ENCODE assay signal across 12 cellular contexts in the genomic region with DNA sequence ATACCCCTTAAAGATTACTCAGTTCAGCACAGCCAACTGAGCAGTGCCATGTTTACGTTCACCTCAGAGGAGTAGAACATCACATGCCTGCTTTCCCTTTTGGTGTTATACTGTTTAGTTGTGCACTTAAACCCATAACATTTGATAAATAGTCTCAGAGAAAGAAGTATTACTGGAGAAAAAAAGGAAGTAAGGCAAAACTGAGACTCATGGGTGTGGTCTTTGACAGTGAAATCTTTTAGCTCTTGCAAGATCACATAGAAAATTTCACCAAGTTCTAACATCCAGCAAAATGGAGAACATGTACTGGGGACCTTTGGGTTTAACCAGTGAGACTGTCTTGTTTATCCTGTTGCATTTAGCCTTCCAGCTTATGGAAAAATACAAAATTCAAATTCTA. TPM values are rescaled to one million over a fixed set of nuclear protein-coding genes. Genes with fewer than 3 reads are reported as not detected.
DNase-seq lines count a peak whose midpoint lies in the region; ATAC-seq, FAIRE-seq and TF ChIP-seq lines count a peak whose summit lies in the region.
"Had no signal": no experiment of that assay in that cellular context is flagged by ENCODE, and none has a peak within 500 bp of the region (broad histone marks: within the 10 kb centered on the region; RNA-seq: fewer than 3 reads in every experiment).

No MANE protein-coding gene starts in this region.

- H3K4me3 ChIP-seq in HepG2 (replicated peaks in 1 of 3; ENCODE audit: insufficient read depth in 1 of 3, low read depth in 2 of 3, low read length in 3 of 3) (no peak overlapping the region), right lobe of liver (no peak overlapping the region), Karpas-422 (ENCODE audit: low read length) (no peak overlapping the region), GM12878 (peak overlapping the region; percentile 35; the same call in 1 of the 2 replicates)
- H3K4me3 ChIP-seq: vagina had no signal

- H3K27me3 ChIP-seq in HepG2 (ENCODE audit: control insufficient read depth in 1 of 2, insufficient read depth in 2 of 2, low read length in 2 of 2), result peaks cover 0 to 3% of the 10 kb centered on the region in 2 experiments; a peak in 1 of 5 replicates
- H3K27me3 ChIP-seq in right lobe of liver, result no peaks in the 10 kb centered on the region
- no peaks in the 10 kb centered on the region for H3K27me3 ChIP-seq in Karpas-422 (ENCODE audit: low read length)
- no peaks in the 10 kb centered on the region for H3K27me3 ChIP-seq in GM12878 (replicated peaks in 1 of 2; ENCODE audit: control insufficient read depth in 2 of 2, insufficient read depth in 2 of 2, low read length in 1 of 2)
- H3K27me3 ChIP-seq: vagina had no signal

- no peaks in the 10 kb centered on the region for H3K9me2 ChIP-seq in Karpas-422 (replicated peaks; ENCODE audit: insufficient read depth, low read length)

- ATAC-seq in HepG2 (no peak), right lobe of liver (no peak), GM12878 (peak; percentile 32), GM19023 (IDR thresholded peaks at IDR 0.05; ENCODE audit: unreplicated experiment) (no peak), HG03442 (IDR thresholded peaks at IDR 0.05; ENCODE audit: unreplicated experiment) (no peak)

- SMC1A ChIA-PET in GM12878 (lab: Charles Lee; ENCODE audit: uncharacterized antibody, unreplicated experiment), result interaction anchor here (0.7 to 4.4 kb wide), 21 partner anchors 9 to 102 kb away, joined by 3 to 27 read pairs (median 4); no protein-coding TSS in a partner anchor

- H4K20me1 ChIP-seq in HepG2 (ENCODE audit: insufficient read depth, low read length), result peaks cover 15% of the 10 kb centered on the region; the same call in 1 of the 2 replicates
- peaks cover 7% of the 10 kb centered on the region; the same call in 1 of the 2 replicates for H4K20me1 ChIP-seq in Karpas-422 (ENCODE audit: insufficient read depth, low read depth, low read length)
- H4K20me1 ChIP-seq in GM12878 (ENCODE audit: control insufficient read depth, insufficient read depth), result no peaks in the 10 kb centered on the region

- TF ChIP-seq EP300 in HepG2 (IDR thresholded peaks at IDR 0.05; ENCODE audit: low read depth in 2 of 2, low read length in 2 of 2) (no peak), HepG2 (CRISPR knock-in tag; IDR thresholded peaks at IDR 0.05; ENCODE audit: borderline replicate concordance) (no peak), GM12878 (IDR thresholded peaks at IDR 0.05; ENCODE audit: borderline replicate concordance in 1 of 2, control insufficient read depth in 1 of 2, low read depth in 2 of 2, low read length in 2 of 2) (no peak)

- TF ChIP-seq CTCF in HepG2 (CRISPR knock-in tag; IDR thresholded peaks at IDR 0.05) (no peak), right lobe of liver (IDR thresholded peaks at IDR 0.05) (no peak), GM12878 (IDR thresholded peaks at IDR 0.05 in 2 of 3, conservative IDR thresholded peaks at IDR 0.05 in 1 of 3; ENCODE audit: control insufficient read depth in 2 of 3, extremely low read depth in 1 of 3, insufficient read depth in 1 of 3, low read depth in 3 of 3, low read length in 3 of 3) (no peak)

- BruUV-seq in HepG2 (replicated peaks; lab: Mats Ljungman, UMichigan) (no TSS peak), GM12878 (replicated peaks; lab: Mats Ljungman, UMichigan) (no TSS peak)

- WGBS in HepG2 (ENCODE audit: low lambda C conversion rate), result 100% methylated on average over 1 of the region's 1 CpG
- WGBS in right lobe of liver (ENCODE audit: insufficient coverage, low coverage, low lambda C conversion rate, missing lambda C conversion rate), result 53% methylated on average over 1 of the region's 1 CpG
- WGBS in GM12878 (ENCODE audit: insufficient coverage, insufficient replicate concordance, low lambda C conversion rate, missing lambda C conversion rate), result 4% methylated on average over 1 of the region's 1 CpG

- FAIRE-seq in HepG2 (lab: Jason Lieb, UNC), result no peak
- FAIRE-seq in GM12878 (lab: Jason Lieb, UNC), result no peak

- DNase-seq in HepG2 (ENCODE audit: low spot score) (no peak), right lobe of liver (no peak), Karpas-422 (peak; percentile 59), GM12878 (ENCODE audit: low read depth, low spot score) (no peak), inferior parietal cortex (ENCODE audit: extremely low spot score) (no peak), DMS 273 treated with DMSO at 0.1 percent for 48 hours (lab: John Stamatoyannopoulos, UW) (no peak)
- DNase-seq: GOT3, NCI-H510A treated with DMSO at 0.1 percent for 48 hours had no signal

- intact Hi-C loops in HepG2 (cut with micrococcal nuclease; ENCODE audit: unreplicated experiment), result no loop called here
- intact Hi-C loops in right lobe of liver (cut with DNase I), result no loop called here
- intact Hi-C loops in GM12878 (cut with micrococcal nuclease; ENCODE audit: unreplicated experiment), result loop anchor here (1.0 to 10.0 kb wide), 8 partner anchors 64 to 1271 kb away; partner anchors contain the start of genes IFIH1 and PSMD14

- H3K79me2 ChIP-seq in HepG2 (ENCODE audit: insufficient read depth, low read length), result peaks cover 74% of the 10 kb centered on the region
- H3K79me2 ChIP-seq in Karpas-422 (ENCODE audit: low read length), result peaks cover 100% of the 10 kb centered on the region
- peaks cover 88% of the 10 kb centered on the region for H3K79me2 ChIP-seq in GM12878 (ENCODE audit: control insufficient read depth, insufficient read depth, low read length)

- in situ Hi-C loops in HepG2 (cut with HindIII; ENCODE audit: extremely low pct_ligation_motif_present, low pct_unique_long_range_greater_than_20kb) (no loop called here), GM12878 (cut with MboI) (no loop called here)

- peaks cover 5 to 17% of the 10 kb centered on the region in 2 experiments; a peak in 4 of 5 replicates for H3K36me3 ChIP-seq in HepG2 (replicated peaks in 1 of 2; ENCODE audit: control insufficient read depth in 1 of 2, insufficient read depth in 2 of 2, low read length in 2 of 2)
- H3K36me3 ChIP-seq in right lobe of liver, result peaks cover 0 to 13% (median 5%) of the 10 kb centered on the region in 4 donors
- peaks cover 73% of the 10 kb centered on the region for H3K36me3 ChIP-seq in Karpas-422 (ENCODE audit: insufficient read depth, low read length)
- peaks cover 0 to 12% of the 10 kb centered on the region in 2 experiments; a peak in 2 of 4 replicates for H3K36me3 ChIP-seq in GM12878 (ENCODE audit: control insufficient read depth in 2 of 2, insufficient read depth in 2 of 2, low read length in 1 of 2)

- H2AFZ ChIP-seq in HepG2 (ENCODE audit: low read length), result no peak overlapping the region
- no peak overlapping the region for H2AFZ ChIP-seq in Karpas-422 (ENCODE audit: low read length)
- no peak overlapping the region for H2AFZ ChIP-seq in GM12878 (ENCODE audit: control insufficient read depth, low read depth, low read length)

- H3K9ac ChIP-seq in HepG2 (ENCODE audit: insufficient read depth, low read depth, low read length) (no peak overlapping the region), Karpas-422 (ENCODE audit: low read length) (no peak overlapping the region), GM12878 (ENCODE audit: control insufficient read depth, insufficient read depth, low read length) (peak overlapping the region; percentile 30; the same call in 1 of the 2 replicates)

- H3K4me1 ChIP-seq in HepG2 (ENCODE audit: insufficient read depth, low read length), result peaks cover 89% of the 10 kb centered on the region
- H3K4me1 ChIP-seq in right lobe of liver, result peaks cover 0 to 62% (median 17%) of the 10 kb centered on the region in 4 donors
- H3K4me1 ChIP-seq in Karpas-422 (ENCODE audit: low read length), result peaks cover 100% of the 10 kb centered on the region
- H3K4me1 ChIP-seq in GM12878 (ENCODE audit: control insufficient read depth, insufficient read depth, low read length), result peaks cover 53% of the 10 kb centered on the region

- RAD21 ChIA-PET in GM12878 (lab: Charles Lee; ENCODE audit: unreplicated experiment), result interaction anchor here (0.6 to 2.3 kb wide), 14 partner anchors 9 to 102 kb away, joined by 3 to 13 read pairs (median 4); no protein-coding TSS in a partner anchor

- TF ChIP-seq POLR2A in HepG2 (IDR thresholded peaks at IDR 0.05; ENCODE audit: insufficient read depth in 1 of 2, low read depth in 2 of 2, low read length in 2 of 2), result no peak
- no peak for TF ChIP-seq POLR2A in right lobe of liver (IDR thresholded peaks at IDR 0.05)
- no peak for TF ChIP-seq POLR2A in GM12878 (IDR thresholded peaks at IDR 0.05; ENCODE audit: low read depth, low read length)

- POLR2A ChIA-PET in HepG2 (lab: Yijun Ruan, JAX), result no interaction called here
- POLR2A ChIA-PET in GM12878 (lab: Charles Lee), result interaction anchor here (0.7 to 1.5 kb wide), 4 partner anchors 26 to 36 kb away, joined by 3 to 7 read pairs (median 4); no protein-coding TSS in a partner anchor

- no peak overlapping the region for H3K27ac ChIP-seq in HepG2 (ENCODE audit: extremely low read length, insufficient read depth, low read length)
- peak overlapping the region in 1 of 3 donors; percentile 7 for H3K27ac ChIP-seq in right lobe of liver
- peak overlapping the region; percentile 53 for H3K27ac ChIP-seq in Karpas-422 (ENCODE audit: low read length)
- H3K27ac ChIP-seq in GM12878 (ENCODE audit: control insufficient read depth, insufficient read depth), result peak overlapping the region; percentile 89
- H3K27ac ChIP-seq: C4-2B, vagina had no signal

- H3K9me3 ChIP-seq in HepG2 (ENCODE audit: low read length) (no peaks in the 10 kb centered on the region), right lobe of liver (no peaks in the 10 kb centered on the region), Karpas-422 (ENCODE audit: low read length) (no peaks in the 10 kb centered on the region), GM12878 (replicated peaks; ENCODE audit: control insufficient read depth, insufficient read depth, low read length) (peaks cover 5% of the 10 kb centered on the region; the same call in 2 of the 3 replicates)
- H3K9me3 ChIP-seq: vagina had no signal

- CTCF ChIA-PET in HepG2 (lab: Yijun Ruan, JAX; ENCODE audit: low intra/inter-chr PET ratio, low total read pairs), result no interaction called here
- CTCF ChIA-PET in GM12878 (lab: Yijun Ruan, JAX), result interaction anchor here (1.6 kb wide), 2 partner anchors 57 to 102 kb away, joined by 5 to 6 read pairs; no protein-coding TSS in a partner anchor

- H3K4me2 ChIP-seq in HepG2 (ENCODE audit: low read depth, low read length) (no peak overlapping the region), Karpas-422 (ENCODE audit: low read depth, low read length, poor library complexity, severe bottlenecking) (peak overlapping the region; percentile 12), GM12878 (ENCODE audit: control insufficient read depth, insufficient read depth) (peak overlapping the region; percentile 86)

- TF ChIP-seq RAD21 in HepG2 (CRISPR knock-in tag; IDR thresholded peaks at IDR 0.05) (no peak), GM12878 (IDR thresholded peaks at IDR 0.05; ENCODE audit: insufficient read depth, low read depth, low read length) (no peak)

RNA-seq across cellular contexts. Expression of gene TANK, which starts 5.6 kb away (rescaled TPM):
- total RNA-seq in HepG2 (2016; rRNA removed; fragmentation: Illumina TruSeq; extraction: Trizol), result 96.0 and 96.1 TPM in 2 replicates
- total RNA-seq in HepG2 (2016; cell fraction: cytosol; rRNA removed; fragmentation: Illumina TruSeq; extraction: Trizol; ENCODE audit: low read depth), result 65.4 and 82.9 TPM in 2 replicates
- 99.7 and 101 TPM in 2 replicates for total RNA-seq in HepG2 (2016; cell fraction: insoluble cytoplasmic fraction; rRNA removed; fragmentation: Illumina TruSeq; extraction: Trizol)
- 65.8 and 69.1 TPM in 2 replicates for total RNA-seq in HepG2 (2016; cell fraction: membrane; rRNA removed; fragmentation: Illumina TruSeq; extraction: Trizol)
- total RNA-seq in HepG2 (2016; cell fraction: nucleus; rRNA removed; fragmentation: Illumina TruSeq; extraction: Trizol), result 205 and 214 TPM in 2 replicates
- 66.9 and 67.0 TPM in 2 replicates for polyA plus RNA-seq in HepG2 (2011; rRNA removed)
- 27.9 and 40.9 TPM in 2 replicates for polyA plus RNA-seq in HepG2 (2011; cell fraction: cytosol; rRNA removed)
- polyA plus RNA-seq in HepG2 (2011; cell fraction: nucleus; rRNA removed), result 64.3 and 75.4 TPM in 2 replicates
- polyA plus RNA-seq in HepG2 (2012), result 107 and 108 TPM in 2 replicates
- polyA plus RNA-seq in HepG2 (2016; cell fraction: cytosol; fragmentation: Illumina TruSeq; extraction: Trizol; ENCODE audit: low read depth), result 45.0 and 56.0 TPM in 2 replicates
- polyA plus RNA-seq in HepG2 (2016; cell fraction: insoluble cytoplasmic fraction; fragmentation: Illumina TruSeq; extraction: Trizol; ENCODE audit: low read depth), result 87.1 and 87.7 TPM in 2 replicates
- 48.7 and 59.8 TPM in 2 replicates for polyA plus RNA-seq in HepG2 (2016; cell fraction: membrane; fragmentation: Illumina TruSeq; extraction: Trizol; ENCODE audit: low read depth)
- 83.7 and 91.8 TPM in 2 replicates for polyA plus RNA-seq in HepG2 (2016; cell fraction: nucleus; fragmentation: Illumina TruSeq; extraction: Trizol; ENCODE audit: insufficient read depth, low read depth)
- 8.0 and 20.2 TPM in 2 replicates for polyA minus RNA-seq in HepG2 (2011; rRNA and poly(A)+ RNA removed; ENCODE audit: low replicate concordance)
- 34.8 and 35.3 TPM in 2 replicates for polyA minus RNA-seq in HepG2 (2011; cell fraction: cytosol; rRNA and poly(A)+ RNA removed)
- 549 and 577 TPM in 2 replicates for polyA minus RNA-seq in HepG2 (2011; cell fraction: nucleus; rRNA and poly(A)+ RNA removed)
- total RNA-seq in right lobe of liver, result 10 to 100 TPM; 25.4 to 46.4 (median 36.0) TPM
- total RNA-seq in Karpas-422 (2014; rRNA removed; shearing (Covaris generic); ENCODE audit: low replicate concordance), result 141 and 295 TPM in 2 replicates
- 423 and 495 TPM in 2 replicates for total RNA-seq in GM12878 (2013; cell fraction: nucleolus; rRNA removed)
- 73.1 and 79.9 TPM in 2 replicates for total RNA-seq in GM12878 (2014; rRNA removed)
- total RNA-seq in GM12878 (2014; rRNA removed; fragmentation: Illumina TruSeq; extraction: Trizol), result 107 and 110 TPM in 2 replicates
- total RNA-seq in GM12878 (2021), result 56.6 and 64.2 TPM in 2 replicates
- 28.9 TPM for polyA plus RNA-seq in GM12878 (2011; ENCODE audit: low read depth)
- 121 and 166 TPM in 2 replicates for polyA plus RNA-seq in GM12878 (2011; rRNA removed)
- 44.8 and 49.0 TPM in 2 replicates for polyA plus RNA-seq in GM12878 (2011; cell fraction: cytosol; rRNA removed)
- polyA plus RNA-seq in GM12878 (2011; cell fraction: nucleus; rRNA removed), result 61.7 and 70.9 TPM in 2 replicates
- polyA plus RNA-seq in GM12878 (2012), result 40.5 and 47.5 TPM in 2 replicates
- 76.6 and 104 TPM in 2 replicates for polyA plus RNA-seq in GM12878 (2014; fragmentation: Illumina TruSeq; extraction: Trizol)
- polyA plus RNA-seq in GM12878 (2014; fragmentation: Nextera tagmentation; extraction: Ambion mirVana), result 100 to 1,000 TPM; 102 to 127 TPM
- polyA plus RNA-seq in GM12878 (2014; rRNA removed), result 40.1 and 48.6 TPM in 2 replicates
- polyA plus RNA-seq in GM12878 (2016; fragmentation: Nextera tagmentation; extraction: Ambion mirVana), result 100 to 1,000 TPM; 104 TPM
- polyA minus RNA-seq in GM12878 (2011; rRNA and poly(A)+ RNA removed), result 61.1 and 79.8 TPM in 2 replicates
- 20.8 and 33.6 TPM in 2 replicates for polyA minus RNA-seq in GM12878 (2011; cell fraction: cytosol; rRNA and poly(A)+ RNA removed)
- 136 and 215 TPM in 2 replicates for polyA minus RNA-seq in GM12878 (2011; cell fraction: nucleus; rRNA and poly(A)+ RNA removed)

Comparison
In these comparisons a context has a peak if more than half of its experiments do, and no peak if none do; other contexts are left out.
1. Of the 75 proteins assayed by ChIP-seq in both HepG2 and GM12878: peak only in HepG2: none; only in GM12878: MXI1; in both: none; in neither: 73; mixed calls (peak in some experiments, not most) for 1.